In genomic region chr2:6915399-6915798, GRCh38 we compare ENCODE assay signal across 16 cellular contexts. TPM values are rescaled to one million over a fixed set of nuclear protein-coding genes. Genes with fewer than 3 reads are reported as not detected.
DNase-seq lines count a peak whose midpoint lies in the region; TF ChIP-seq lines count a peak whose summit lies in the region.
"Had no signal": no experiment of that assay in that cellular context is flagged by ENCODE, and none has a peak within 500 bp of the region (broad histone marks: within the 10 kb centered on the region; RNA-seq: fewer than 3 reads in every experiment).

No MANE protein-coding gene starts in this region.

- peak overlapping the region; percentile 98 for H3K27ac Mint-ChIP-seq in activated naive CD4-positive, alpha-beta T cell treated with anti-CD3 and anti-CD28 coated beads, Interleukin-2, amount 50 U/mL, for 24 hours
- no peak overlapping the region for H3K27ac Mint-ChIP-seq in activated T-helper 1 cell treated with anti-CD3 and anti-CD28 coated beads, Interleukin-12 subunit alpha, Interleukin-12 subunit beta, Interleukin-2, Interleukin-4 antibody, amounts not matched to agents 30 ng/mL and 10 ng/mL and 1 ng/mL, durations not matched to agents 14 hours and 24 hours and 36 hours
- H3K27ac Mint-ChIP-seq: T-helper 17 cell had no signal

- peaks cover 10% of the 10 kb centered on the region for H3K36me3 Mint-ChIP-seq in activated naive CD4-positive, alpha-beta T cell treated with anti-CD3 and anti-CD28 coated beads, Interleukin-2, amount 50 U/mL, for 24 hours
- peaks cover 9% of the 10 kb centered on the region for H3K36me3 Mint-ChIP-seq in activated T-helper 1 cell treated with anti-CD3 and anti-CD28 coated beads, Interleukin-12 subunit alpha, Interleukin-12 subunit beta, Interleukin-2, Interleukin-4 antibody, amounts not matched to agents 30 ng/mL and 10 ng/mL and 1 ng/mL, durations not matched to agents 14 hours and 24 hours and 36 hours (ENCODE audit: low read depth)

- TF ChIP-seq POLR2A in vagina (IDR thresholded peaks at IDR 0.05) = no peak

- H3K4me3 ChIP-seq in iPS-20b (ENCODE audit: low read length) = no peak overlapping the region
- no peak overlapping the region for H3K4me3 ChIP-seq in vagina
- H3K4me3 ChIP-seq: mucosa of descending colon, sigmoid colon had no signal

- H3K27ac ChIP-seq in iPS-20b (ENCODE audit: low read length) (no peak overlapping the region), temporal lobe (ENCODE audit: low read depth, low read length) (peak overlapping the region; percentile 92), vagina (no peak overlapping the region)
- H3K27ac ChIP-seq: sigmoid colon had no signal

- peak overlapping the region; percentile 29; the same call in 1 of the 2 replicates for H3K9ac ChIP-seq in iPS-20b (ENCODE audit: low read depth, low read length)

- no peaks in the 10 kb centered on the region for H3K9me3 Mint-ChIP-seq in activated naive CD4-positive, alpha-beta T cell treated with anti-CD3 and anti-CD28 coated beads, Interleukin-2, amount 50 U/mL, for 24 hours
- H3K9me3 Mint-ChIP-seq in activated T-helper 1 cell treated with anti-CD3 and anti-CD28 coated beads, Interleukin-12 subunit alpha, Interleukin-12 subunit beta, Interleukin-2, Interleukin-4 antibody, amounts not matched to agents 30 ng/mL and 10 ng/mL and 1 ng/mL, durations not matched to agents 14 hours and 24 hours and 36 hours = no peaks in the 10 kb centered on the region

- peaks cover 14% of the 10 kb centered on the region for H3K4me1 ChIP-seq in iPS-20b (ENCODE audit: insufficient read depth, low read length)
- H3K4me1 ChIP-seq in vagina = peaks cover 20% of the 10 kb centered on the region

- H3K9me3 ChIP-seq in iPS-20b (ENCODE audit: insufficient read depth, low read depth, low read length) = no peaks in the 10 kb centered on the region
- H3K9me3 ChIP-seq in vagina = no peaks in the 10 kb centered on the region
- H3K9me3 ChIP-seq: mucosa of descending colon, sigmoid colon had no signal

- DNase-seq in activated naive CD4-positive, alpha-beta T cell (lab: John Stamatoyannopoulos, UW) = no peak
- no peak for DNase-seq in activated T-helper 1 cell treated with anti-CD3 and anti-CD28 coated beads, Interleukin-12 subunit alpha, Interleukin-12 subunit beta, Interleukin-2, Interleukin-4 antibody, amounts not matched to agents 30 ng/mL and 10 ng/mL and 1 ng/mL, durations not matched to agents 14 hours and 24 hours and 36 hours (ENCODE audit: low spot score)
- DNase-seq in vagina (ENCODE audit: extremely low spot score in 2 of 2) = no peak
- no peak for DNase-seq in NCI-H510A (lab: John Stamatoyannopoulos, UW)
- no peak for DNase-seq in dedifferentiated amniotic fluid mesenchymal stem cell (ENCODE audit: extremely low spot score)
- DNase-seq: activated CD4-positive, CD25-positive, alpha-beta regulatory T cell; mucosa of descending colon; NCI-H187; SHP77; sigmoid colon; stimulated activated CD4-positive, alpha-beta T cell treated with anti-CD3 and anti-CD28 coated beads, Interleukin-2, amount 100 ng/mL, for 24 hours; T-helper 17 cell had no signal

- H3K36me3 ChIP-seq in iPS-20b (ENCODE audit: insufficient read depth, low read depth, low read length) (no peaks in the 10 kb centered on the region), vagina (no peaks in the 10 kb centered on the region)
- H3K36me3 ChIP-seq: sigmoid colon had no signal

- no peak for TF ChIP-seq CTCF in vagina (IDR thresholded peaks at IDR 0.05)

- H3K27me3 Mint-ChIP-seq in activated naive CD4-positive, alpha-beta T cell treated with anti-CD3 and anti-CD28 coated beads, Interleukin-2, amount 50 U/mL, for 24 hours = no peaks in the 10 kb centered on the region
- peaks cover 16% of the 10 kb centered on the region for H3K27me3 Mint-ChIP-seq in activated T-helper 1 cell treated with anti-CD3 and anti-CD28 coated beads, Interleukin-12 subunit alpha, Interleukin-12 subunit beta, Interleukin-2, Interleukin-4 antibody, amounts not matched to agents 30 ng/mL and 10 ng/mL and 1 ng/mL, durations not matched to agents 14 hours and 24 hours and 36 hours (ENCODE audit: insufficient read depth)
- H3K27me3 Mint-ChIP-seq: T-helper 17 cell had no signal

- H3K27me3 ChIP-seq in iPS-20b (ENCODE audit: insufficient read depth, low read length) (peaks cover 16% of the 10 kb centered on the region), vagina (no peaks in the 10 kb centered on the region)
- H3K27me3 ChIP-seq: sigmoid colon had no signal

- peaks cover 81% of the 10 kb centered on the region for H3K4me1 Mint-ChIP-seq in activated naive CD4-positive, alpha-beta T cell treated with anti-CD3 and anti-CD28 coated beads, Interleukin-2, amount 50 U/mL, for 24 hours
- peaks cover 61% of the 10 kb centered on the region for H3K4me1 Mint-ChIP-seq in activated T-helper 1 cell treated with anti-CD3 and anti-CD28 coated beads, Interleukin-12 subunit alpha, Interleukin-12 subunit beta, Interleukin-2, Interleukin-4 antibody, amounts not matched to agents 30 ng/mL and 10 ng/mL and 1 ng/mL, durations not matched to agents 14 hours and 24 hours and 36 hours (ENCODE audit: low read depth)

- H3K4me3 Mint-ChIP-seq in activated naive CD4-positive, alpha-beta T cell treated with anti-CD3 and anti-CD28 coated beads, Interleukin-2, amount 50 U/mL, for 24 hours = peak overlapping the region; percentile 61
- peak overlapping the region; percentile 40 for H3K4me3 Mint-ChIP-seq in activated T-helper 1 cell treated with anti-CD3 and anti-CD28 coated beads, Interleukin-12 subunit alpha, Interleukin-12 subunit beta, Interleukin-2, Interleukin-4 antibody, amounts not matched to agents 30 ng/mL and 10 ng/mL and 1 ng/mL, durations not matched to agents 14 hours and 24 hours and 36 hours

- intact Hi-C loops in activated T-helper 1 cell treated with anti-CD3 and anti-CD28 coated beads, Interleukin-12 subunit alpha, Interleukin-12 subunit beta, Interleukin-2, Interleukin-4 antibody, amounts not matched to agents 30 ng/mL and 10 ng/mL and 1 ng/mL, durations not matched to agents 14 hours and 24 hours and 36 hours (cut with micrococcal nuclease) = no loop called here
- intact Hi-C loops in vagina (cut with DNase I) = loop anchor here (10.0 kb wide), 1 partner anchor 129 kb away; no protein-coding TSS in a partner anchor

RNA-seq across cellular contexts. Expression of gene RNF144A, which starts 1.8 kb away (rescaled TPM):
- 14.4 and 16.6 TPM in 2 replicates for total RNA-seq in activated T-helper 1 cell treated with anti-CD3 and anti-CD28 coated beads, Interleukin-12 subunit alpha, Interleukin-12 subunit beta, Interleukin-2, Interleukin-4 antibody, amounts not matched to agents 30 ng/mL and 10 ng/mL and 1 ng/mL, durations not matched to agents 14 hours and 24 hours and 36 hours
- total RNA-seq in temporal lobe (36.9 TPM), vagina (17.2 TPM)

RNA-seq across cellular contexts. Expression of gene RSAD2, which starts 37.8 kb away (rescaled TPM):
- total RNA-seq in activated T-helper 1 cell treated with anti-CD3 and anti-CD28 coated beads, Interleukin-12 subunit alpha, Interleukin-12 subunit beta, Interleukin-2, Interleukin-4 antibody, amounts not matched to agents 30 ng/mL and 10 ng/mL and 1 ng/mL, durations not matched to agents 14 hours and 24 hours and 36 hours = 2.2 and 2.4 TPM in 2 replicates
- 2.0 TPM for total RNA-seq in temporal lobe
- 0.25 TPM for total RNA-seq in vagina
- total RNA-seq: osteocyte had no signal

RNA-seq across cellular contexts. Expression of gene CMPK2, which starts 49.7 kb away (rescaled TPM):
- 4.1 and 7.4 TPM in 2 replicates for total RNA-seq in activated T-helper 1 cell treated with anti-CD3 and anti-CD28 coated beads, Interleukin-12 subunit alpha, Interleukin-12 subunit beta, Interleukin-2, Interleukin-4 antibody, amounts not matched to agents 30 ng/mL and 10 ng/mL and 1 ng/mL, durations not matched to agents 14 hours and 24 hours and 36 hours
- total RNA-seq in temporal lobe (7.9 TPM), vagina (5.6 TPM)
